ENCODE assay signal across 30 cellular contexts in genomic region chr7:96739167-96739566, GRCh38.
"Had no signal": no experiment of that assay in that cellular context is flagged by ENCODE, and none has a peak within 500 bp of the region (broad histone marks: within the 10 kb centered on the region; RNA-seq: fewer than 3 reads in every experiment).

No MANE protein-coding gene starts in this region.

- DNase-seq: activated B cell treated with CpG ODN at 0.5 μM for 24 hours; activated CD4-positive, alpha-beta memory T cell treated with anti-CD3 and anti-CD28 coated beads for 36 hours; activated CD4-positive, alpha-beta T cell treated with anti-CD3 and anti-CD28 coated beads for 48 hours; activated CD8-positive, alpha-beta memory T cell treated with anti-CD3 and anti-CD28 coated beads, Interleukin-2, amount 10 ng/mL, durations not matched to agents 7 days and 5 days; activated CD8-positive, alpha-beta memory T cell treated with anti-CD3 and anti-CD28 coated beads, Interleukin-2, amount 50 U/mL, for 48 hours; activated CD8-positive, alpha-beta T cell treated with anti-CD3 and anti-CD28 coated beads, Interleukin-2, amount 10 ng/mL, durations not matched to agents 7 days and 5 days; activated gamma-delta T cell; activated naive CD4-positive, alpha-beta T cell; activated naive CD4-positive, alpha-beta T cell treated with anti-CD3 and anti-CD28 coated beads, Interleukin-2, amount 10 ng/mL, durations not matched to agents 7 days and 5 days; activated naive CD8-positive, alpha-beta T cell treated with anti-CD3 and anti-CD28 coated beads, Interleukin-2, amount 10 ng/mL, durations not matched to agents 7 days and 5 days; activated T-cell treated with anti-CD3 and anti-CD28 coated beads for 4 hours; activated T-cell treated with anti-CD3 and anti-CD28 coated beads, Interleukin-2, amount 50 U/mL, for 24 hours; activated T-cell treated with anti-CD3 and anti-CD28 coated beads, Interleukin-2, amount 50 U/mL, for 72 hours; central memory CD4-positive, alpha-beta T cell; cerebellar nuclear complex; colonic mucosa; effector CD8-positive, alpha-beta T cell; esophagus squamous epithelium; foreskin melanocyte; heart right ventricle; T-helper 17 cell; T1000; WERI-Rb-1 had no signal

- ATAC-seq: activated CD4-positive, CD25-positive, alpha-beta regulatory T cell treated with anti-CD3 and anti-CD28 coated beads, Interleukin-2, amount 50 U/mL, for 24 hours; activated CD8-positive, alpha-beta memory T cell treated with anti-CD3 and anti-CD28 coated beads, Interleukin-2, amount 10 ng/mL, durations not matched to agents 7 days and 5 days; activated CD8-positive, alpha-beta T cell treated with anti-CD3 and anti-CD28 coated beads, Interleukin-2, amount 10 ng/mL, durations not matched to agents 7 days and 5 days; activated naive CD4-positive, alpha-beta T cell treated with anti-CD3 and anti-CD28 coated beads, Interleukin-2, amount 50 U/mL, for 72 hours; activated T-cell treated with anti-CD3 and anti-CD28 coated beads, Interleukin-2, amount 50 U/mL, for 72 hours; gastroesophageal sphincter; heart right ventricle; T-helper 17 cell had no signal

- H3K36me3 ChIP-seq: ascending aorta, breast epithelium, cardiac muscle cell, colonic mucosa, esophagus squamous epithelium, gastroesophageal sphincter, heart right ventricle, WERI-Rb-1 had no signal

- H3K27me3 ChIP-seq: ascending aorta, cardiac muscle cell, colonic mucosa had no signal

- H3K4me1 ChIP-seq: ascending aorta, breast epithelium, colonic mucosa, gastroesophageal sphincter, heart right ventricle had no signal

- H3K4me3 ChIP-seq: ascending aorta, breast epithelium, cardiac muscle cell, colonic mucosa, esophagus squamous epithelium, gastroesophageal sphincter, heart right ventricle had no signal

- H3K9me3 ChIP-seq: ascending aorta, breast epithelium, colonic mucosa, esophagus squamous epithelium, gastroesophageal sphincter, heart right ventricle had no signal

- H3K27ac ChIP-seq: ascending aorta, breast epithelium, cardiac muscle cell, colonic mucosa, epithelial cell of prostate, esophagus squamous epithelium, gastroesophageal sphincter, heart right ventricle, WERI-Rb-1 had no signal
